Comparison of ENCODE assay signal across 1 cellular context in genomic region chr2:136085810-136086209, GRCh38.
TF ChIP-seq lines count a peak whose summit lies in the region.

No MANE protein-coding gene starts in this region.

TF ChIP-seq in IMR-90, 13 proteins besides CTCF, POLR2A, EP300 and RAD21 (continued from another document):
- TF ChIP-seq ELK1 (IDR thresholded peaks at IDR 0.05; ENCODE audit: borderline replicate concordance, low read depth, low read length) (no peak), NFE2L2 (IDR thresholded peaks at IDR 0.05; ENCODE audit: low read depth, low read length) (no peak), RFX5 (IDR thresholded peaks at IDR 0.05; ENCODE audit: low read depth, low read length) (no peak), MAZ (IDR thresholded peaks at IDR 0.05; ENCODE audit: borderline replicate concordance, low read depth, low read length) (no peak), MXI1 (IDR thresholded peaks at IDR 0.05; ENCODE audit: borderline replicate concordance, low read depth, low read length) (no peak), RCOR1 (IDR thresholded peaks at IDR 0.05; ENCODE audit: insufficient replicate concordance, low read length) (no peak), SMC3 (IDR thresholded peaks at IDR 0.05; ENCODE audit: low read depth, low read length) (no peak), CEBPB (IDR thresholded peaks at IDR 0.05; ENCODE audit: low read depth, low read length) (no peak), USF2 (IDR thresholded peaks at IDR 0.05; ENCODE audit: low read depth, low read length) (no peak)
